ENCODE assay signal across 17 cellular contexts in the genomic region with DNA sequence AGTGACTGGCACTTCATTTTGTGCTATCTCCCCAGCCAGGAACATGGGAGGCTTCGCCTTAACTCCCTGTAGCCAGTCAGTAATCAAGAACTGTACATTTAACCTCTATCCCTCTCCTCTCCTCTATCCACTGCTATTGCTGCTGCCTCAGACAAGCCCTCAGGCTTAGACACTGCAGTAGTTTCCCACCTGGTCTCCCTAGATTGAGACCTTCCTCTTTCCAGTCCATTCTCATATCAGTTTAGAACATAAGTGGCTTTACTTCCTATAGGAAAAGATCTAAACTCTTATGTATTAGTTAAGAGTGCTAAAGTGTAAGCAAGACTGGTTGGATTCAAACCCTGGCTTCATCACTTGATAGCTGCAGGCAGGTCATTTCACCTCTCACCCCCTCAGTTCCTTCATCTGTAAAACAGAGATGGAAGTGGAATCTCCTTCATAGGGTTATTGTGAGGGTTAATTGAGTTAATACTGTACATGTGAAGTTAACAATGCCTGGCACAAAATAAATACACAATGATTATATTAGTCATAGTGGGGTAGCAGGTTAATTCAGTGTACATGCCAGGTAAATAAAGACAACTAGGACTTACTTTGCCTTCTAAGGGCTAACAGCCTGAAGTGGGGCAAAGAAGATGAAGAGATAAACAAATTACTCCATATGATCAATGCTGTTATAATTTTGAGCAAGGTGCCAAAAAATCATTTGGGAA.
DNase-seq lines count a peak whose midpoint lies in the region; ATAC-seq and TF ChIP-seq lines count a peak whose summit lies in the region.
"Had no signal": no experiment of that assay in that cellular context is flagged by ENCODE, and none has a peak within 500 bp of the region (broad histone marks: within the 10 kb centered on the region; RNA-seq: fewer than 3 reads in every experiment).

No MANE protein-coding gene starts in this region.

- intact Hi-C loops in PC-9 (cut with micrococcal nuclease; ENCODE audit: unreplicated experiment): no loop called here

- H3K9me2 ChIP-seq in PC-9 (ENCODE audit: insufficient read depth): no peaks in the 10 kb centered on the region

- H3K9me3 Mint-ChIP-seq in WTC11 (peaks cover 3% of the 10 kb centered on the region; the same call in 1 of the 2 replicates), nephron (peaks cover 3% of the 10 kb centered on the region)

- no peaks in the 10 kb centered on the region for H3K79me2 ChIP-seq in PC-9 (ENCODE audit: low read depth)

- no peaks in the 10 kb centered on the region for H3K9me3 ChIP-seq in PC-9 (ENCODE audit: insufficient read depth, low read depth)
- H3K9me3 ChIP-seq: HAP-1 had no signal

- no peaks in the 10 kb centered on the region for H3K36me3 ChIP-seq in PC-9 (ENCODE audit: low read depth)
- H3K36me3 ChIP-seq: HAP-1 had no signal

- peak; percentile 36 for DNase-seq in CMK (ENCODE audit: low read depth)
- DNase-seq in OCI-M2 (lab: John Stamatoyannopoulos, UW; ENCODE audit: unreplicated experiment): peak; percentile 89
- DNase-seq in WTC11 (ENCODE audit: low spot score): no peak
- DNase-seq in glomerular visceral epithelial cell (ENCODE audit: extremely low spot score): no peak
- no peak for DNase-seq in G401 (ENCODE audit: low spot score)
- DNase-seq in PC-9: no peak
- DNase-seq: CD4-positive, alpha-beta memory T cell; GF-D8; NCI-H1092; NCI-H146; NCI-H2081 treated with DMSO at 0.1 percent for 48 hours; NCI-H510A treated with DMSO at 0.1 percent for 48 hours; SHP77 treated with DMSO at 0.1 percent for 48 hours had no signal

- no peaks in the 10 kb centered on the region for H3K4me1 ChIP-seq in PC-9 (replicated peaks; ENCODE audit: insufficient read depth)

- H2AFZ ChIP-seq in PC-9: no peak overlapping the region

- TF ChIP-seq CTCF in WTC11 (IDR thresholded peaks at IDR 0.05) (no peak), nephron (IDR thresholded peaks at IDR 0.05; ENCODE audit: unreplicated experiment in 3 of 3) (no peak), PC-9 (conservative IDR thresholded peaks at IDR 0.05) (no peak)

- H3K4me1 Mint-ChIP-seq in WTC11 (peaks cover 19% of the 10 kb centered on the region), nephron (peaks cover 31% of the 10 kb centered on the region)

- no peak overlapping the region for H3K4me3 ChIP-seq in PC-9
- H3K4me3 ChIP-seq: HAP-1 had no signal

- POLR2A ChIA-PET in WTC11 (lab: Charles Lee) (no interaction called here), PC-9 (lab: Charles Lee; ENCODE audit: unreplicated experiment) (no interaction called here)

- no peaks in the 10 kb centered on the region for H3F3A ChIP-seq in PC-9 (ENCODE audit: insufficient read depth, low read depth)

- no peaks in the 10 kb centered on the region for H3K27me3 Mint-ChIP-seq in WTC11 (ENCODE audit: low read depth)
- H3K27me3 Mint-ChIP-seq in nephron (ENCODE audit: low read depth): no peaks in the 10 kb centered on the region
- H3K27me3 Mint-ChIP-seq: CD4-positive, alpha-beta memory T cell had no signal

- CTCF ChIA-PET in WTC11 (lab: Charles Lee) (no interaction called here), PC-9 (lab: Charles Lee) (no interaction called here)

- BruUV-seq in PC-9 (replicated peaks; lab: Mats Ljungman, UMichigan): no TSS peak

- H3K27ac ChIP-seq in PC-9: no peak overlapping the region
- H3K27ac ChIP-seq: KMS-11 had no signal

- no peaks in the 10 kb centered on the region for H4K20me1 ChIP-seq in PC-9 (ENCODE audit: insufficient read depth)

- ATAC-seq in WTC11: no peak
- no peak for ATAC-seq in GM18520 (IDR thresholded peaks at IDR 0.05; ENCODE audit: unreplicated experiment)

- in situ Hi-C loops in G401 (cut with HindIII; ENCODE audit: low sequenced_read_pairs): no loop called here

- no peaks in the 10 kb centered on the region for H3K27me3 ChIP-seq in PC-9 (ENCODE audit: insufficient read depth, low read depth)

- H3K4me3 Mint-ChIP-seq in WTC11 (no peak overlapping the region), nephron (no peak overlapping the region)
- H3K4me3 Mint-ChIP-seq: CD4-positive, alpha-beta memory T cell had no signal

- H3K36me3 Mint-ChIP-seq in WTC11 (no peaks in the 10 kb centered on the region; the same call in 1 of the 2 replicates), nephron (ENCODE audit: low read depth) (no peaks in the 10 kb centered on the region)

- H3K27ac Mint-ChIP-seq in WTC11 (peak overlapping the region; percentile 65; the same call in 1 of the 2 replicates), nephron (peak overlapping the region in 2 of 3 experiments; percentile 31 to 32)

- H3K4me2 ChIP-seq in PC-9: no peak overlapping the region
- H3K4me2 ChIP-seq: KMS-11 had no signal

TF ChIP-seq in WTC11, 78 proteins besides CTCF, POLR2A, EP300 and RAD21:
- TF ChIP-seq, protein P1, sequence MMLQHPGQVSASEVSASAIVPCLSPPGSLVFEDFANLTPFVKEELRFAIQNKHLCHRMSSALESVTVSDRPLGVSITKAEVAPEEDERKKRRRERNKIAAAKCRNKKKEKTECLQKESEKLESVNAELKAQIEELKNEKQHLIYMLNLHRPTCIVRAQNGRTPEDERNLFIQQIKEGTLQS (CRISPR knock-in tag; conservative IDR thresholded peaks at IDR 0.05): no peak
- TF ChIP-seq, protein P2, sequence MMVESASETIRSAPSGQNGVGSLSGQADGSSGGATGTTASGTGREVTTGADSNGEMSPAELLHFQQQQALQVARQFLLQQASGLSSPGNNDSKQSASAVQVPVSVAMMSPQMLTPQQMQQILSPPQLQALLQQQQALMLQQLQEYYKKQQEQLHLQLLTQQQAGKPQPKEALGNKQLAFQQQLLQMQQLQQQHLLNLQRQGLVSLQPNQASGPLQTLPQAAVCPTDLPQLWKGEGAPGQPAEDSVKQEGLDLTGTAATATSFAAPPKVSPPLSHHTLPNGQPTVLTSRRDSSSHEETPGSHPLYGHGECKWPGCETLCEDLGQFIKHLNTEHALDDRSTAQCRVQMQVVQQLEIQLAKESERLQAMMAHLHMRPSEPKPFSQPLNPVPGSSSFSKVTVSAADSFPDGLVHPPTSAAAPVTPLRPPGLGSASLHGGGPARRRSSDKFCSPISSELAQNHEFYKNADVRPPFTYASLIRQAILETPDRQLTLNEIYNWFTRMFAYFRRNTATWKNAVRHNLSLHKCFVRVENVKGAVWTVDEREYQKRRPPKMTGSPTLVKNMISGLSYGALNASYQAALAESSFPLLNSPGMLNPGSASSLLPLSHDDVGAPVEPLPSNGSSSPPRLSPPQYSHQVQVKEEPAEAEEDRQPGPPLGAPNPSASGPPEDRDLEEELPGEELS (CRISPR knock-in tag; IDR thresholded peaks at IDR 0.05): no peak
- TF ChIP-seq, protein P3, sequence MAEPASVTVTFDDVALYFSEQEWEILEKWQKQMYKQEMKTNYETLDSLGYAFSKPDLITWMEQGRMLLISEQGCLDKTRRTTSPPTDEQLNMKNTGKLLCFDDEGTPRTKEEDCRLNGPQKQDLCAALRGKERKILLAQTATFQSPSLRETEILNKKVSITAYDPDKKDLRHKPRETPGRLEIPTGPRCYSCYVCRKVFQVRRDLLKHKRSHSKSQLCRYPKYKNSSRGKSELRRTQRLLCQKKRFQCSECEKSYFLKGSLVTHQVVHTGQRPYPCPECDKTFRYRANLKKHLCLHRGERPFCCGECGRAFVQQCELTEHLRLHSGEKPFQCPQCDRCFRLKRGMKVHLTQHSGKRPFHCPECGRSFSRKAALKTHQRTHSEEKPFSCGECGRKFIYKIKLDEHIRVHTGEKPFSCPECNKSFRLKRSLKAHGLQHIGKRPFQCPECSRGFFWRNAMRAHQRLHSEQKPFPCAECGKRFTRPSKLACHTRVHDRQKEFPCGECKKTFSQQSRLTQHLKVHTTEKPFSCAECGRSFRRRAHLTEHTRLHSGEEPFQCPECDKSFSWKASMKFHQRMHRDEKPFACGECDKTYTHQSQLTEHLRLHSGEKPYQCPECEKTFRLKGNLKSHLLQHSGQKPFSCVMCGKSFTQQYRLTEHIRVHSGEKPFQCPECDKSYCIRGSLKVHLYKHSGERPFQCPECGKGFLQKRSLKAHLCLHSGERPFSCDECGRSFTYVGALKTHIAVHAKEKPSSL (CRISPR knock-in tag; conservative IDR thresholded peaks at IDR 0.05): no peak
- TF ChIP-seq, protein P4, sequence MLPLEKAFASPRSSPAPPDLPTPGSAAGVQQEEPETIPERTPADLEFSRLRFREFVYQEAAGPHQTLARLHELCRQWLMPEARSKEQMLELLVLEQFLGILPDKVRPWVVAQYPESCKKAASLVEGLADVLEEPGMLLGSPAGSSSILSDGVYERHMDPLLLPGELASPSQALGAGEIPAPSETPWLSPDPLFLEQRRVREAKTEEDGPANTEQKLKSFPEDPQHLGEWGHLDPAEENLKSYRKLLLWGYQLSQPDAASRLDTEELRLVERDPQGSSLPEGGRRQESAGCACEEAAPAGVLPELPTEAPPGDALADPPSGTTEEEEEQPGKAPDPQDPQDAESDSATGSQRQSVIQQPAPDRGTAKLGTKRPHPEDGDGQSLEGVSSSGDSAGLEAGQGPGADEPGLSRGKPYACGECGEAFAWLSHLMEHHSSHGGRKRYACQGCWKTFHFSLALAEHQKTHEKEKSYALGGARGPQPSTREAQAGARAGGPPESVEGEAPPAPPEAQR (CRISPR knock-in tag; IDR thresholded peaks at IDR 0.05): no peak

Comparison
In these comparisons a context has a peak if more than half of its experiments do, and no peak if none do; other contexts are left out.
1. DNase-seq: peak in CMK (single experiment) and OCI-M2 (single experiment); none in WTC11 (single experiment), glomerular visceral epithelial cell (single experiment), G401 (single experiment) and PC-9 (0 of 2).